In the genomic region with DNA sequence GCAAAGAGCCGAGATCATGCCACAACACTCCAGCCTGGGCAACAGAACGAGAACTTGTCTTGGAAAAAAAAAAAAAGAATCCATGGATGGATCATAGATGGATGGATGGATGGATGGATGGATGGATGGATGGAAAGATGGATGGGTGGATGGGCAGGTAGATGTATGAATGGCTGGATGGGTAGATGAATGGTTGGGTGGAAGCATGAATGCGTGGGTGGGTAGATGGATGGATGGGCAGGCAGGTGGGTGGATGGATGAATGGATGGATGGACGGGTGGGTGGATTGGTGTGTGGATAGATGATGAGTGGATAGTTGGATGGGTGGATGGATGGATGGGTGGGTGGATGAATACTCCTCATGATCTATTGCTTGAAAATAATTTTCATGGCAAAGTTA, we compare ENCODE assay signal across 1 cellular context.
TF ChIP-seq lines count a peak whose summit lies in the region.

No MANE protein-coding gene starts in this region.

TF ChIP-seq in IMR-90, 13 proteins besides CTCF, POLR2A, EP300 and RAD21 (continued from another document):
- TF ChIP-seq BHLHE40 (IDR thresholded peaks at IDR 0.05; ENCODE audit: low read depth, low read length), result no peak
- TF ChIP-seq, protein P1, sequence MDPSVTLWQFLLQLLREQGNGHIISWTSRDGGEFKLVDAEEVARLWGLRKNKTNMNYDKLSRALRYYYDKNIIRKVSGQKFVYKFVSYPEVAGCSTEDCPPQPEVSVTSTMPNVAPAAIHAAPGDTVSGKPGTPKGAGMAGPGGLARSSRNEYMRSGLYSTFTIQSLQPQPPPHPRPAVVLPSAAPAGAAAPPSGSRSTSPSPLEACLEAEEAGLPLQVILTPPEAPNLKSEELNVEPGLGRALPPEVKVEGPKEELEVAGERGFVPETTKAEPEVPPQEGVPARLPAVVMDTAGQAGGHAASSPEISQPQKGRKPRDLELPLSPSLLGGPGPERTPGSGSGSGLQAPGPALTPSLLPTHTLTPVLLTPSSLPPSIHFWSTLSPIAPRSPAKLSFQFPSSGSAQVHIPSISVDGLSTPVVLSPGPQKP (IDR thresholded peaks at IDR 0.05; ENCODE audit: borderline replicate concordance, low read depth, low read length), result no peak
- no peak for TF ChIP-seq NFE2L2 (IDR thresholded peaks at IDR 0.05; ENCODE audit: low read depth, low read length)
- TF ChIP-seq SMC3 (IDR thresholded peaks at IDR 0.05; ENCODE audit: low read depth, low read length), result no peak
- TF ChIP-seq MAZ (IDR thresholded peaks at IDR 0.05; ENCODE audit: borderline replicate concordance, low read depth, low read length), result no peak
- TF ChIP-seq CHD1 (IDR thresholded peaks at IDR 0.05; ENCODE audit: low read depth, low read length), result no peak
- TF ChIP-seq RFX5 (IDR thresholded peaks at IDR 0.05; ENCODE audit: low read depth, low read length), result no peak
- no peak for TF ChIP-seq CEBPB (IDR thresholded peaks at IDR 0.05; ENCODE audit: low read depth, low read length)
- no peak for TF ChIP-seq USF2 (IDR thresholded peaks at IDR 0.05; ENCODE audit: low read depth, low read length)
